In genomic region chr3:87247086-87247781, GRCh38 we compare ENCODE assay signal across 32 cellular contexts. TPM values are rescaled to one million over a fixed set of nuclear protein-coding genes. Genes with fewer than 3 reads are reported as not detected.
DNase-seq lines count a peak whose midpoint lies in the region; ATAC-seq, FAIRE-seq and TF ChIP-seq lines count a peak whose summit lies in the region.
"Had no signal": no experiment of that assay in that cellular context is flagged by ENCODE, and none has a peak within 500 bp of the region (broad histone marks: within the 10 kb centered on the region; RNA-seq: fewer than 3 reads in every experiment).

No MANE protein-coding gene starts in this region.

- TF ChIP-seq EP300 in transverse colon (IDR thresholded peaks at IDR 0.05; ENCODE audit: low read depth) = no peak

- no peaks in the 10 kb centered on the region for H3K9me3 Mint-ChIP-seq in activated naive CD8-positive, alpha-beta T cell treated with anti-CD3 and anti-CD28 coated beads, Interleukin-2, amount 50 U/mL, for 24 hours
- H3K9me3 Mint-ChIP-seq in activated naive CD8-positive, alpha-beta T cell treated with anti-CD3 and anti-CD28 coated beads for 36 hours = no peaks in the 10 kb centered on the region
- H3K9me3 Mint-ChIP-seq: brain; CD4-positive, alpha-beta T cell; nephron; stimulated activated memory B cell treated with anti-CD40 and anti-IgM and Interleukin-4, amounts not matched to agents 10 μg/mL and 1 μg/mL and 100 μg/mL, for 72 hours; T-helper 1 cell treated with Interleukin-12 subunit alpha and Interleukin-12 subunit beta and Interleukin-4 antibody, amounts not matched to agents 30 μg/mL and 1 μg/mL, for 36 hours had no signal

- H3K27me3 Mint-ChIP-seq in activated naive CD8-positive, alpha-beta T cell treated with anti-CD3 and anti-CD28 coated beads, Interleukin-2, amount 50 U/mL, for 24 hours = no peaks in the 10 kb centered on the region
- no peaks in the 10 kb centered on the region for H3K27me3 Mint-ChIP-seq in activated naive CD8-positive, alpha-beta T cell treated with anti-CD3 and anti-CD28 coated beads for 36 hours
- H3K27me3 Mint-ChIP-seq: brain; CD4-positive, alpha-beta T cell; stimulated activated memory B cell treated with anti-CD40 and anti-IgM and Interleukin-4, amounts not matched to agents 10 μg/mL and 1 μg/mL and 100 μg/mL, for 72 hours had no signal

- H3K27ac ChIP-seq in thyroid gland = peak overlapping the region in 2 of 3 donors; percentile 69 to 92
- H3K27ac ChIP-seq in transverse colon = no peak overlapping the region
- H3K27ac ChIP-seq: HL-60, lower lobe of right lung, ovary, right atrium auricular region, SK-N-MC, spleen had no signal

- H3K4me3 ChIP-seq in bronchial epithelial cell (ENCODE audit: low read depth, low read length) = no peak overlapping the region
- H3K4me3 ChIP-seq in thyroid gland (replicated peaks in 1 of 3) = no peak overlapping the region
- H3K4me3 ChIP-seq in transverse colon = no peak overlapping the region
- H3K4me3 ChIP-seq: lower lobe of right lung, mucosa of descending colon, ovary, right atrium auricular region, SK-N-MC, spleen had no signal

- ATAC-seq in activated naive CD8-positive, alpha-beta T cell treated with anti-CD3 and anti-CD28 coated beads, Interleukin-2, amount 50 U/mL, for 24 hours = peak; percentile 24
- ATAC-seq: HCT116; lower lobe of right lung; mucosa of descending colon; stimulated activated memory B cell treated with anti-CD40 and anti-IgM and Interleukin-4, amounts not matched to agents 10 μg/mL and 1 μg/mL and 100 μg/mL, for 72 hours had no signal

- peaks cover 3% of the 10 kb centered on the region for H3K36me3 ChIP-seq in bronchial epithelial cell (ENCODE audit: control insufficient read depth, insufficient read depth, low read length)
- no peaks in the 10 kb centered on the region for H3K36me3 ChIP-seq in thyroid gland
- peaks cover 0 to 35% (median 10%) of the 10 kb centered on the region in 4 donors for H3K36me3 ChIP-seq in transverse colon
- H3K36me3 ChIP-seq: ovary had no signal

- peaks cover 19% of the 10 kb centered on the region for H3K4me1 Mint-ChIP-seq in activated naive CD8-positive, alpha-beta T cell treated with anti-CD3 and anti-CD28 coated beads, Interleukin-2, amount 50 U/mL, for 24 hours
- peaks cover 17% of the 10 kb centered on the region for H3K4me1 Mint-ChIP-seq in activated naive CD8-positive, alpha-beta T cell treated with anti-CD3 and anti-CD28 coated beads for 36 hours
- H3K4me1 Mint-ChIP-seq: nephron had no signal

- DNase-seq in activated naive CD8-positive, alpha-beta T cell treated with anti-CD3 and anti-CD28 coated beads, Interleukin-2, amount 50 U/mL, for 24 hours = no peak
- no peak for DNase-seq in activated naive CD8-positive, alpha-beta T cell treated with anti-CD3 and anti-CD28 coated beads for 36 hours
- DNase-seq in M059J (ENCODE audit: low read depth) (peak; percentile 10), bronchial epithelial cell (ENCODE audit: low read depth) (peak; percentile 10), thyroid gland (no peak), transverse colon (no peak), kidney glomerular epithelial cell (lab: John Stamatoyannopoulos, UW) (no peak)
- DNase-seq: activated gamma-delta T cell; CD4-positive, alpha-beta T cell; effector CD8-positive, alpha-beta T cell; Karpas-422; kidney; lower lobe of right lung; mucosa of descending colon; NCI-H2029; ovary; spleen; stimulated activated CD4-positive, alpha-beta T cell treated with anti-CD3 and anti-CD28 coated beads, Interleukin-2, amount 100 ng/mL, for 48 hours had no signal

- in situ Hi-C loops in transverse colon (cut with MboI; ENCODE audit: low pct_ligation_motif_present in 1 of 4, low pct_unique_long_range_greater_than_20kb in 1 of 4, low sequenced_read_pairs in 3 of 4) = no loop called here

- TF ChIP-seq CTCF in bronchial epithelial cell (IDR thresholded peaks at IDR 0.05; ENCODE audit: insufficient read depth, low read length, severe bottlenecking) = no peak
- no peak for TF ChIP-seq CTCF in thyroid gland (IDR thresholded peaks at IDR 0.05)
- no peak for TF ChIP-seq CTCF in transverse colon (IDR thresholded peaks at IDR 0.05)

- H3K9me3 ChIP-seq in thyroid gland (no peaks in the 10 kb centered on the region), transverse colon (no peaks in the 10 kb centered on the region)
- H3K9me3 ChIP-seq: lower lobe of right lung, mucosa of descending colon, ovary, right atrium auricular region, spleen had no signal

- H3K27me3 ChIP-seq in bronchial epithelial cell (ENCODE audit: control insufficient read depth, insufficient read depth, low read length) (no peaks in the 10 kb centered on the region), thyroid gland (no peaks in the 10 kb centered on the region), transverse colon (no peaks in the 10 kb centered on the region)
- H3K27me3 ChIP-seq: ovary, right atrium auricular region, spleen had no signal

- FAIRE-seq in bronchial epithelial cell (lab: Jason Lieb, UNC) = no peak
- FAIRE-seq: colon, GM19239, kidney had no signal

- 87% methylated on average over 4 of the region's 4 CpGs for WGBS in thyroid gland, 2 donors
- WGBS in transverse colon (ENCODE audit: low coverage in 1 of 2), 2 donors = 70 to 76% methylated on average over 4 of the region's 4 CpGs

- no peak for TF ChIP-seq POLR2A in thyroid gland (IDR thresholded peaks at IDR 0.05)
- no peak for TF ChIP-seq POLR2A in transverse colon (IDR thresholded peaks at IDR 0.05)

- peak overlapping the region; percentile 29 for H3K27ac Mint-ChIP-seq in activated naive CD8-positive, alpha-beta T cell treated with anti-CD3 and anti-CD28 coated beads, Interleukin-2, amount 50 U/mL, for 24 hours
- H3K27ac Mint-ChIP-seq in activated naive CD8-positive, alpha-beta T cell treated with anti-CD3 and anti-CD28 coated beads for 36 hours = no peak overlapping the region
- H3K27ac Mint-ChIP-seq: brain; CD4-positive, alpha-beta T cell; nephron; stimulated activated memory B cell treated with anti-CD40 and anti-IgM and Interleukin-4, amounts not matched to agents 10 μg/mL and 1 μg/mL and 100 μg/mL, for 72 hours; T-helper 1 cell treated with Interleukin-12 subunit alpha and Interleukin-12 subunit beta and Interleukin-4 antibody, amounts not matched to agents 30 μg/mL and 1 μg/mL, for 36 hours had no signal

- H3K4me3 Mint-ChIP-seq in activated naive CD8-positive, alpha-beta T cell treated with anti-CD3 and anti-CD28 coated beads, Interleukin-2, amount 50 U/mL, for 24 hours = no peak overlapping the region
- H3K4me3 Mint-ChIP-seq in activated naive CD8-positive, alpha-beta T cell treated with anti-CD3 and anti-CD28 coated beads for 36 hours = no peak overlapping the region
- H3K4me3 Mint-ChIP-seq: brain; CD4-positive, alpha-beta T cell; nephron; stimulated activated memory B cell treated with anti-CD40 and anti-IgM and Interleukin-4, amounts not matched to agents 10 μg/mL and 1 μg/mL and 100 μg/mL, for 72 hours; T-helper 1 cell treated with Interleukin-12 subunit alpha and Interleukin-12 subunit beta and Interleukin-4 antibody, amounts not matched to agents 30 μg/mL and 1 μg/mL, for 36 hours had no signal

- H3K36me3 Mint-ChIP-seq in activated naive CD8-positive, alpha-beta T cell treated with anti-CD3 and anti-CD28 coated beads, Interleukin-2, amount 50 U/mL, for 24 hours (ENCODE audit: low read depth) = peaks cover 31% of the 10 kb centered on the region
- H3K36me3 Mint-ChIP-seq in activated naive CD8-positive, alpha-beta T cell treated with anti-CD3 and anti-CD28 coated beads for 36 hours = peaks cover 13% of the 10 kb centered on the region

- H3K4me1 ChIP-seq in thyroid gland (peaks cover 22 to 32% of the 10 kb centered on the region in 2 donors), transverse colon (no peaks in the 10 kb centered on the region)
- H3K4me1 ChIP-seq: lower lobe of right lung, spleen had no signal

- intact Hi-C loops in thyroid gland (cut with DNase I) = no loop called here
- intact Hi-C loops in transverse colon (cut with DNase I; ENCODE audit: low total_unique reads) = no loop called here

RNA-seq across cellular contexts. Expression of gene CHMP2B, which starts 20.1 kb away (rescaled TPM):
- 10 to 100 TPM; 30.5 to 34.5 TPM for total RNA-seq in activated naive CD8-positive, alpha-beta T cell treated with anti-CD3 and anti-CD28 coated beads for 36 hours
- total RNA-seq in M059J (2014; rRNA removed; shearing (Covaris generic)) = 19.4 and 25.6 TPM in 2 replicates
- total RNA-seq in bronchial epithelial cell = 27.4 and 31.5 TPM in 2 replicates
- total RNA-seq in thyroid gland = 10 to 100 TPM; 63.7 to 70.0 (median 66.3) TPM
- total RNA-seq in transverse colon = 100 to 1,000 TPM in 1 of 4 donors, 10 to 100 TPM in 2, 1 to 10 TPM in 1; 7.8 to 126 (median 54.6) TPM

RNA-seq across cellular contexts. Expression of gene POU1F1, which starts 29.1 kb away (rescaled TPM):
- not detected for total RNA-seq in activated naive CD8-positive, alpha-beta T cell treated with anti-CD3 and anti-CD28 coated beads for 36 hours
- not detected in 2 replicates for total RNA-seq in M059J (2014; rRNA removed; shearing (Covaris generic))
- total RNA-seq in bronchial epithelial cell = not detected in 2 replicates
- not detected for total RNA-seq in thyroid gland
- total RNA-seq in transverse colon = not detected
- total RNA-seq: CD4-positive, alpha-beta T cell; esophagus mucosa; glomerular endothelial cell; kidney; lower lobe of right lung; mucosa of descending colon; ovary; right atrium auricular region; RPMI7951; spleen; temporal lobe had no signal

Comparison
In these comparisons a context has a peak if more than half of its experiments do, and no peak if none do; other contexts are left out.
1. DNase-seq: peak in M059J (single experiment) and bronchial epithelial cell (single experiment); none in activated naive CD8-positive, alpha-beta T cell treated with anti-CD3 and anti-CD28 coated beads, Interleukin-2, amount 50 U/mL, for 24 hours (single experiment), activated naive CD8-positive, alpha-beta T cell treated with anti-CD3 and anti-CD28 coated beads for 36 hours (single experiment), thyroid gland (0 of 2), transverse colon (single experiment) and kidney glomerular epithelial cell (single experiment).
2. H3K27ac ChIP-seq: peak in thyroid gland (2 of 3); none in transverse colon (0 of 4).